27 cellular contexts compared by ENCODE assay signal in the genomic region with DNA sequence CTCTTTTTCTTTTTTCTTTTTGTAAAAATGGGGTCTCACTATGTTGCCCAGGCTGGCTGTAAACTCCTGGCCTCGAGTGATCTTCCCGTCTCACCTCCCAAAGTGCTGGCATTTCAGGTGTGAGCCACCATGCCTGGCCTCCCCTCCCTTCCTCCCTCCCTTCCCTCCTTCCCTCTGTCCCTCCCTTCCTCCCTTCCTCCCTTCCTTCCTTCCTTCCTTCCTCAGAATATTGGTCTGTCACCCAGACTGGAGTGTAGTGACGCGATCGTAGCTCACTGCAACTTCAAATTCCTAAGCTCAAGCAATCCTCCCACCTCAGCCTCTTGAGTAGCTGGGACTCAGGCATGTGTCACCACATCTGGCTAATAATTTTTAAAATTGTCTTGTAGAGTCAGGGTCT. TPM values are rescaled to one million over a fixed set of nuclear protein-coding genes. Genes with fewer than 3 reads are reported as not detected.
DNase-seq lines count a peak whose midpoint lies in the region; ATAC-seq and TF ChIP-seq lines count a peak whose summit lies in the region.
"Had no signal": no experiment of that assay in that cellular context is flagged by ENCODE, and none has a peak within 500 bp of the region (broad histone marks: within the 10 kb centered on the region; RNA-seq: fewer than 3 reads in every experiment).

No MANE protein-coding gene starts in this region.

- CTCF ChIA-PET in IMR-90 (lab: Yijun Ruan, JAX) = interaction anchor here (0.7 to 1.3 kb wide), 2 partner anchors 16 to 19 kb away, joined by 4 to 5 read pairs; no protein-coding TSS in a partner anchor

- in situ Hi-C loops in IMR-90 (cut with MboI; ENCODE audit: low sequenced_read_pairs) = no loop called here

- peaks cover 91% of the 10 kb centered on the region for H4K20me1 ChIP-seq in IMR-90 (ENCODE audit: insufficient read depth, low read length)

- peak overlapping the region; percentile 57; the same call in 1 of the 2 replicates for H2AK5ac ChIP-seq in IMR-90 (ENCODE audit: low read depth, low read length)

- H3K14ac ChIP-seq in IMR-90 (replicated peaks; ENCODE audit: low read depth, low read length) = no peak overlapping the region

- H3K27me3 ChIP-seq in IMR-90 (ENCODE audit: control insufficient read depth, insufficient read depth, low read length) = no peaks in the 10 kb centered on the region
- H3K27me3 ChIP-seq: hepatocyte, tibial artery had no signal

- H2BK20ac ChIP-seq in IMR-90 (ENCODE audit: low read depth, low read length) = no peak overlapping the region

- H3K4me3 ChIP-seq in IMR-90 (ENCODE audit: insufficient read depth, low read depth, low read length) = no peak overlapping the region
- H3K4me3 ChIP-seq: hepatocyte, tibial artery had no signal

- ATAC-seq in IMR-90 (ENCODE audit: low read depth) (no peak; the same call in 1 of the 2 replicates), HG02973 (IDR thresholded peaks at IDR 0.05; ENCODE audit: unreplicated experiment) (no peak), GM19328 (IDR thresholded peaks at IDR 0.05; ENCODE audit: unreplicated experiment) (no peak)
- ATAC-seq: activated CD4-positive, CD25-positive, alpha-beta regulatory T cell treated with anti-CD3 and anti-CD28 coated beads, Interleukin-2, amount 50 U/mL, for 24 hours; CD8-positive, alpha-beta T cell had no signal

- H3K4me2 ChIP-seq in IMR-90 (ENCODE audit: low read depth, low read length) = no peak overlapping the region
- H3K4me2 ChIP-seq: hepatocyte had no signal

- H3K23ac ChIP-seq in IMR-90 (ENCODE audit: low read depth, low read length) = no peak overlapping the region

- peak overlapping the region; percentile 22 for H3K27ac Mint-ChIP-seq in nephron progenitor cell
- H3K27ac Mint-ChIP-seq: activated CD4-positive, alpha-beta memory T cell treated with anti-CD3 and anti-CD28 coated beads, Interleukin-2, amount 10 ng/mL, durations not matched to agents 7 days and 5 days; activated naive CD8-positive, alpha-beta T cell treated with anti-CD3 and anti-CD28 coated beads for 36 hours; CD8-positive, alpha-beta T cell; memory B cell; T-helper 2 cell treated with Interferon-gamma antibody and Interleukin-4, amounts not matched to agents 5 μg/mL and 100 μg/mL, for 36 hours had no signal

- peaks cover 5 to 85% of the 10 kb centered on the region in 2 experiments; a peak in 2 of 4 replicates for H3K79me1 ChIP-seq in IMR-90 (ENCODE audit: low read depth in 1 of 2, low read length in 2 of 2)

- H3K4ac ChIP-seq in IMR-90 (ENCODE audit: low read depth, low read length) = no peak overlapping the region

- no peak overlapping the region for H2BK120ac ChIP-seq in IMR-90 (ENCODE audit: low read depth, low read length)

- dilution Hi-C loops in IMR-90 (cut with HindIII; ENCODE audit: low sequenced_read_pairs, unreplicated experiment) = no loop called here

- intact Hi-C loops in IMR-90 (cut with micrococcal nuclease) = no loop called here

- DNase-seq in IMR-90 = no peak
- no peak for DNase-seq in nephron progenitor cell
- DNase-seq in NCI-H510A (lab: John Stamatoyannopoulos, UW) = no peak
- no peak for DNase-seq in activated CD8-positive, alpha-beta memory T cell treated with anti-CD3 and anti-CD28 coated beads, Interleukin-2, amount 50 U/mL, for 4 hours
- DNase-seq: activated CD4-positive, alpha-beta memory T cell treated with anti-CD3 and anti-CD28 coated beads, Interleukin-2, amount 10 ng/mL, durations not matched to agents 7 days and 5 days; activated effector memory CD4-positive, alpha-beta T cell treated with Interleukin-2 at 50 U/mL for 16 hours; activated naive CD8-positive, alpha-beta T cell treated with anti-CD3 and anti-CD28 coated beads for 36 hours; CD8-positive, alpha-beta T cell; DMS 273 treated with DMSO at 0.1 percent for 48 hours; erythroblast; NCI-H1092 treated with DMSO at 0.1 percent for 48 hours; NCI-H1930; NCI-H226; NCI-H748 treated with DMSO at 0.1 percent for 48 hours; occipital lobe; stimulated activated CD4-positive, alpha-beta T cell treated with anti-CD3 and anti-CD28 coated beads, Interleukin-12 subunit alpha, Interleukin-12 subunit beta, amount 100 ng/mL, for 4 hours; stimulated activated CD4-positive, alpha-beta T cell treated with anti-CD3 and anti-CD28 coated beads, Interleukin-4, amount 100 ng/mL, for 24 hours; stimulated activated naive CD4-positive, alpha-beta T cell; tibial artery had no signal

- peaks cover 16% of the 10 kb centered on the region for H3K4me1 ChIP-seq in IMR-90 (ENCODE audit: control insufficient read depth, insufficient read depth, low read length)

- WGBS in IMR-90 (ENCODE audit: extremely low coverage in 2 of 2, insufficient read length in 1 of 2), 2 experiments = 92% methylated on average over 2 of the region's 5 CpGs; no CpG with 5 or more reads in 1 of the 2 experiments

- no peak overlapping the region for H2BK15ac ChIP-seq in IMR-90 (ENCODE audit: low read depth, low read length)

- no peak overlapping the region for H4K5ac ChIP-seq in IMR-90 (ENCODE audit: low read depth, low read length)

- H3K36me3 Mint-ChIP-seq in nephron progenitor cell (ENCODE audit: low read depth) = peaks cover 12% of the 10 kb centered on the region
- H3K36me3 Mint-ChIP-seq: activated naive CD8-positive, alpha-beta T cell treated with anti-CD3 and anti-CD28 coated beads for 36 hours; CD8-positive, alpha-beta T cell; memory B cell had no signal

- H3K18ac ChIP-seq in IMR-90 (ENCODE audit: low read depth, low read length) = no peak overlapping the region

- H3K56ac ChIP-seq in IMR-90 (ENCODE audit: extremely low read depth, insufficient read depth, low read length) = no peak overlapping the region

- POLR2A ChIA-PET in IMR-90 (lab: Charles Lee; ENCODE audit: unreplicated experiment) = no interaction called here

- peaks cover 11% of the 10 kb centered on the region; the same call in 1 of the 2 replicates for H3K36me3 ChIP-seq in IMR-90 (ENCODE audit: control insufficient read depth, insufficient read depth, low read length)

- no peaks in the 10 kb centered on the region for H3K9me3 ChIP-seq in IMR-90 (ENCODE audit: control insufficient read depth, insufficient read depth, low read length)
- H3K9me3 ChIP-seq: tibial artery had no signal

- peaks cover 33% of the 10 kb centered on the region for H3K4me1 Mint-ChIP-seq in nephron progenitor cell
- H3K4me1 Mint-ChIP-seq: activated naive CD8-positive, alpha-beta T cell treated with anti-CD3 and anti-CD28 coated beads for 36 hours had no signal

- H3K27ac ChIP-seq in IMR-90 (ENCODE audit: insufficient read depth, low read length) (no peak overlapping the region), cingulate gyrus (ENCODE audit: low read depth, low read length) (peak overlapping the region; percentile 55)
- H3K27ac ChIP-seq: hepatocyte, tibial artery had no signal

- no peak overlapping the region for H2AK9ac ChIP-seq in IMR-90 (replicated peaks; ENCODE audit: low read depth, low read length, poor library complexity)

- no TSS peak for BruUV-seq in IMR-90 (replicated peaks; lab: Mats Ljungman, UMichigan)

- no peak for TF ChIP-seq POLR2A in IMR-90 (IDR thresholded peaks at IDR 0.05; ENCODE audit: low read depth, low read length)

- H3K9ac ChIP-seq in IMR-90 (ENCODE audit: low read depth, low read length) = no peak overlapping the region

- TF ChIP-seq RAD21 in IMR-90 (IDR thresholded peaks at IDR 0.05; ENCODE audit: low read length) = no peak

- H4K8ac ChIP-seq in IMR-90 (ENCODE audit: low read depth in 2 of 2, low read length in 2 of 2) = no peak overlapping the region

- H3K9me3 Mint-ChIP-seq in nephron progenitor cell = no peaks in the 10 kb centered on the region
- H3K9me3 Mint-ChIP-seq: activated CD4-positive, alpha-beta memory T cell treated with anti-CD3 and anti-CD28 coated beads, Interleukin-2, amount 10 ng/mL, durations not matched to agents 7 days and 5 days; activated naive CD8-positive, alpha-beta T cell treated with anti-CD3 and anti-CD28 coated beads for 36 hours; CD8-positive, alpha-beta T cell; central memory CD8-positive, alpha-beta T cell; memory B cell; T-helper 2 cell treated with Interferon-gamma antibody and Interleukin-4, amounts not matched to agents 5 μg/mL and 100 μg/mL, for 36 hours had no signal

- H2BK5ac ChIP-seq in IMR-90 (ENCODE audit: low read depth, low read length, poor library complexity, severe bottlenecking) = peak overlapping the region; percentile 13

- H3K27me3 Mint-ChIP-seq in nephron progenitor cell (ENCODE audit: low read depth, poor library complexity) = no peaks in the 10 kb centered on the region
- H3K27me3 Mint-ChIP-seq: activated CD4-positive, alpha-beta memory T cell treated with anti-CD3 and anti-CD28 coated beads, Interleukin-2, amount 10 ng/mL, durations not matched to agents 7 days and 5 days; central memory CD8-positive, alpha-beta T cell; memory B cell had no signal

- TF ChIP-seq CTCF in IMR-90 (conservative IDR thresholded peaks at IDR 0.05; ENCODE audit: low read depth, low read length) (no peak), nephron progenitor cell (IDR thresholded peaks at IDR 0.05) (no peak)

- H3K4me3 Mint-ChIP-seq in nephron progenitor cell = no peak overlapping the region
- H3K4me3 Mint-ChIP-seq: activated CD4-positive, alpha-beta memory T cell treated with anti-CD3 and anti-CD28 coated beads, Interleukin-2, amount 10 ng/mL, durations not matched to agents 7 days and 5 days; activated naive CD8-positive, alpha-beta T cell treated with anti-CD3 and anti-CD28 coated beads for 36 hours; CD8-positive, alpha-beta T cell; central memory CD8-positive, alpha-beta T cell; memory B cell; T-helper 2 cell treated with Interferon-gamma antibody and Interleukin-4, amounts not matched to agents 5 μg/mL and 100 μg/mL, for 36 hours had no signal

- H2AFZ ChIP-seq in IMR-90 (replicated peaks; ENCODE audit: low read length, poor library complexity) = no peak overlapping the region
- H2AFZ ChIP-seq: hepatocyte had no signal

- H3K9me1 ChIP-seq in IMR-90 (ENCODE audit: insufficient read depth, low read length) = peaks cover 14% of the 10 kb centered on the region

- no peak overlapping the region for H4K91ac ChIP-seq in IMR-90 (ENCODE audit: insufficient read depth, low read depth, low read length)

RNA-seq across cellular contexts. Expression of a gene that starts 8.4 kb away (rescaled TPM):
- total RNA-seq in IMR-90 (2012; rRNA removed) = 33.3 and 35.3 TPM in 2 replicates
- 93.9 and 99.5 TPM in 2 replicates for polyA plus RNA-seq in IMR-90 (2012; rRNA removed)
- polyA plus RNA-seq in IMR-90 (2012; cell fraction: cytosol; rRNA removed) = 87.0 and 97.5 TPM in 2 replicates
- 301 and 531 TPM in 2 replicates for polyA plus RNA-seq in IMR-90 (2012; cell fraction: nucleus; rRNA removed; ENCODE audit: low replicate concordance)

RNA-seq across cellular contexts. Expression of a gene that starts 11.4 kb away (rescaled TPM):
- 6.8 and 7.8 TPM in 2 replicates for total RNA-seq in IMR-90 (2012; rRNA removed)
- 29.8 and 38.3 TPM in 2 replicates for polyA plus RNA-seq in IMR-90 (2012; rRNA removed)
- 24.3 and 48.1 TPM in 2 replicates for polyA plus RNA-seq in IMR-90 (2012; cell fraction: cytosol; rRNA removed)
- 34.7 and 60.3 TPM in 2 replicates for polyA plus RNA-seq in IMR-90 (2012; cell fraction: nucleus; rRNA removed; ENCODE audit: low replicate concordance)

RNA-seq across cellular contexts. Expression of a gene that starts 14.1 kb away (rescaled TPM):
- 41.9 and 53.8 TPM in 2 replicates for total RNA-seq in IMR-90 (2012; rRNA removed)
- 115 and 127 TPM in 2 replicates for polyA plus RNA-seq in IMR-90 (2012; rRNA removed)
- 99.0 and 130 TPM in 2 replicates for polyA plus RNA-seq in IMR-90 (2012; cell fraction: cytosol; rRNA removed)
- 430 and 1,164 TPM in 2 replicates for polyA plus RNA-seq in IMR-90 (2012; cell fraction: nucleus; rRNA removed; ENCODE audit: low replicate concordance)

RNA-seq across cellular contexts. Expression of a gene that starts 35.3 kb away (rescaled TPM):
- 25.3 and 29.6 TPM in 2 replicates for total RNA-seq in IMR-90 (2012; rRNA removed)
- polyA plus RNA-seq in IMR-90 (2012; rRNA removed) = 91.0 and 112 TPM in 2 replicates
- polyA plus RNA-seq in IMR-90 (2012; cell fraction: cytosol; rRNA removed) = 70.2 and 89.3 TPM in 2 replicates
- 205 and 510 TPM in 2 replicates for polyA plus RNA-seq in IMR-90 (2012; cell fraction: nucleus; rRNA removed; ENCODE audit: low replicate concordance)

RNA-seq across cellular contexts. Expression of a gene that starts 37.0 kb away (rescaled TPM):
- 22.4 and 24.7 TPM in 2 replicates for total RNA-seq in IMR-90 (2012; rRNA removed)
- polyA plus RNA-seq in IMR-90 (2012; rRNA removed) = 34.8 and 45.6 TPM in 2 replicates
- 29.1 and 41.6 TPM in 2 replicates for polyA plus RNA-seq in IMR-90 (2012; cell fraction: cytosol; rRNA removed)
- polyA plus RNA-seq in IMR-90 (2012; cell fraction: nucleus; rRNA removed; ENCODE audit: low replicate concordance) = 16.0 and 19.1 TPM in 2 replicates
